ENCODE assay signal across 1 cellular context in genomic region chr10:59047957-59048618, GRCh38.
TF ChIP-seq lines count a peak whose summit lies in the region.

No MANE protein-coding gene starts in this region.

TF ChIP-seq in GM12878, 131 proteins besides CTCF, POLR2A, EP300 and RAD21 (continued from another document):
- TF ChIP-seq ZBTB33 (IDR thresholded peaks at IDR 0.05) (no peak), HCFC1 (IDR thresholded peaks at IDR 0.05; ENCODE audit: low read length) (no peak), TARDBP (IDR thresholded peaks at IDR 0.05; ENCODE audit: borderline replicate concordance) (peak; percentile 54; the same call in 1 of the 2 replicates), TCF3 (IDR thresholded peaks at IDR 0.05; ENCODE audit: borderline replicate concordance, insufficient read depth, low read depth, low read length) (0 out of 2 replicates have a peak, but pooled peaks have one; percentile 8), RBBP5 (conservative IDR thresholded peaks at IDR 0.05) (no peak), SKIL (IDR thresholded peaks at IDR 0.05; ENCODE audit: low read depth, poor library complexity, severe bottlenecking) (peak; percentile 91), HDGF (IDR thresholded peaks at IDR 0.05) (no peak), TCF7 (IDR thresholded peaks at IDR 0.05; ENCODE audit: borderline replicate concordance) (0 out of 2 replicates have a peak, but pooled peaks have one; percentile 52), ETV6 (conservative IDR thresholded peaks at IDR 0.05 in 1 of 2, IDR thresholded peaks at IDR 0.05 in 1 of 2; ENCODE audit: borderline replicate concordance in 1 of 2, low read depth in 1 of 2) (peak in 1 of 2 experiments; percentile 65; a peak in 1 of 4 replicates), USF2 (IDR thresholded peaks at IDR 0.05; ENCODE audit: borderline replicate concordance, low read depth, low read length) (no peak), ZNF592 (IDR thresholded peaks at IDR 0.05) (peak; percentile 4; the same call in 1 of the 2 replicates), TBL1XR1 (IDR thresholded peaks at IDR 0.05; ENCODE audit: low read depth, low read length) (peak; percentile 83), E2F4 (IDR thresholded peaks at IDR 0.05; ENCODE audit: low read depth, low read length) (no peak), TCF12 (IDR thresholded peaks at IDR 0.05; ENCODE audit: low read depth, low read length) (peak; percentile 92), STAT3 (IDR thresholded peaks at IDR 0.05; ENCODE audit: low read depth, low read length) (peak; percentile 78; the same call in 1 of the 2 replicates), FOS (IDR thresholded peaks at IDR 0.05; ENCODE audit: borderline replicate concordance, extremely low read depth, insufficient read length) (no peak), E4F1 (IDR thresholded peaks at IDR 0.05; ENCODE audit: borderline replicate concordance, partially characterized antibody) (no peak), JUND (IDR thresholded peaks at IDR 0.05; ENCODE audit: low read depth, low read length) (no peak), BMI1 (IDR thresholded peaks at IDR 0.05; ENCODE audit: borderline replicate concordance) (peak; percentile 92), EZH2 (IDR thresholded peaks at IDR 0.05; ENCODE audit: borderline replicate concordance, control insufficient read depth, low read depth, low read length) (no peak), ELK1 (IDR thresholded peaks at IDR 0.05; ENCODE audit: low read depth, low read length) (no peak), RELA (IDR thresholded peaks at IDR 0.05; ENCODE audit: borderline replicate concordance, partially characterized antibody) (peak; percentile 10), RB1 (IDR thresholded peaks at IDR 0.05; ENCODE audit: borderline replicate concordance) (no peak; the same call in 1 of the 2 replicates), CEBPZ (IDR thresholded peaks at IDR 0.05; ENCODE audit: low read depth, low read length) (no peak), BACH1 (IDR thresholded peaks at IDR 0.05; ENCODE audit: borderline replicate concordance) (peak; percentile 80; the same call in 1 of the 2 replicates), CREM (IDR thresholded peaks at IDR 0.05; ENCODE audit: low read depth) (peak; percentile 77), MEF2B (IDR thresholded peaks at IDR 0.05; ENCODE audit: partially characterized antibody, poor library complexity, severe bottlenecking) (peak; percentile 96), ZNF622 (IDR thresholded peaks at IDR 0.05) (no peak), CHD1 (IDR thresholded peaks at IDR 0.05; ENCODE audit: low read depth, low read length) (no peak), PML (IDR thresholded peaks at IDR 0.05; ENCODE audit: low read length) (peak; percentile 62), USF1 (IDR thresholded peaks at IDR 0.05; ENCODE audit: borderline replicate concordance, extremely low read length, insufficient read depth, low read depth, low read length) (no peak), CHD2 (IDR thresholded peaks at IDR 0.05; ENCODE audit: borderline replicate concordance, low read depth, low read length) (peak; percentile 52; the same call in 1 of the 2 replicates), RAD51 (IDR thresholded peaks at IDR 0.05) (no peak; the same call in 1 of the 2 replicates), KLF5 (IDR thresholded peaks at IDR 0.05; ENCODE audit: partially characterized antibody) (peak; percentile 93), SMARCA5 (IDR thresholded peaks at IDR 0.05) (no peak), HDAC6 (IDR thresholded peaks at IDR 0.05; ENCODE audit: unreplicated experiment) (no peak), RCOR1 (conservative IDR thresholded peaks at IDR 0.05; ENCODE audit: low read depth, low read length) (no peak), ZBED1 (IDR thresholded peaks at IDR 0.05; ENCODE audit: borderline replicate concordance) (peak; percentile 95)
